ENCODE assay signal across 31 cellular contexts in genomic region chr20:50363027-50363426, GRCh38.
"Had no signal": no experiment of that assay in that cellular context is flagged by ENCODE, and none has a peak within 500 bp of the region (broad histone marks: within the 10 kb centered on the region; RNA-seq: fewer than 3 reads in every experiment).

No MANE protein-coding gene starts in this region.

- H3K27ac ChIP-seq: neural progenitor cell, ovary, parathyroid adenoma, psoas muscle, skin epidermis, spleen, suprapubic skin, testis, tibial artery, transverse colon, upper lobe of right lung, uterus had no signal

- H3K27me3 Mint-ChIP-seq: type B pancreatic cell had no signal

- H3K36me3 Mint-ChIP-seq: naive thymus-derived CD4-positive, alpha-beta T cell; neural progenitor cell; stimulated activated memory B cell treated with anti-CD40 and anti-IgM and Interleukin-4, amounts not matched to agents 10 μg/mL and 1 μg/mL and 100 μg/mL, for 72 hours; type B pancreatic cell had no signal

- H3K4me3 ChIP-seq: neural progenitor cell, ovary, psoas muscle, skin epidermis, smooth muscle cell, spleen, suprapubic skin, testis, tibial artery, transverse colon, upper lobe of right lung, uterus had no signal

- H3K27me3 ChIP-seq: neural progenitor cell, ovary, suprapubic skin, testis, tibial artery, transverse colon, upper lobe of right lung, uterus had no signal

- H3K4me1 ChIP-seq: neural progenitor cell, parathyroid adenoma, psoas muscle, uterus had no signal

- H2AFZ ChIP-seq: neural progenitor cell, parathyroid adenoma had no signal

- ATAC-seq: naive thymus-derived CD4-positive, alpha-beta T cell; psoas muscle; right cardiac atrium; sciatic nerve; stimulated activated memory B cell treated with anti-CD40 and anti-IgM and Interleukin-4, amounts not matched to agents 10 μg/mL and 1 μg/mL and 100 μg/mL, for 72 hours; stimulated activated naive CD8-positive, alpha-beta T cell treated with anti-CD3 and anti-CD28 coated beads, Interleukin-15, amount 100 ng/mL, for 72 hours; stimulated activated naive CD8-positive, alpha-beta T cell treated with anti-CD3 and anti-CD28 coated beads, Interleukin-15, Interleukin-2, amounts not matched to agents 100 U/mL and 50 U/mL, for 24 hours; upper lobe of right lung had no signal

- H3K4me3 Mint-ChIP-seq: naive thymus-derived CD4-positive, alpha-beta T cell; neural progenitor cell; stimulated activated memory B cell treated with anti-CD40 and anti-IgM and Interleukin-4, amounts not matched to agents 10 μg/mL and 1 μg/mL and 100 μg/mL, for 72 hours; stimulated activated naive CD8-positive, alpha-beta T cell treated with anti-CD3 and anti-CD28 coated beads, Interleukin-15, amount 100 ng/mL, for 72 hours; type B pancreatic cell had no signal

- H3K36me3 ChIP-seq: neural progenitor cell, ovary, spleen, suprapubic skin, tibial artery, transverse colon, upper lobe of right lung, uterus had no signal

- H3K27ac Mint-ChIP-seq: naive thymus-derived CD4-positive, alpha-beta T cell; nephron; neural progenitor cell; progenitor cell of endocrine pancreas; stimulated activated memory B cell treated with anti-CD40 and anti-IgM and Interleukin-4, amounts not matched to agents 10 μg/mL and 1 μg/mL and 100 μg/mL, for 72 hours; stimulated activated naive CD8-positive, alpha-beta T cell treated with anti-CD3 and anti-CD28 coated beads, Interleukin-15, amount 100 ng/mL, for 72 hours; type B pancreatic cell had no signal

- DNase-seq: naive thymus-derived CD4-positive, alpha-beta T cell; occipital lobe; ovary; posterior cingulate gyrus; psoas muscle; right cardiac atrium; spleen; stimulated activated CD4-positive, alpha-beta T cell treated with anti-CD3 and anti-CD28 coated beads, Interleukin-12 subunit alpha, Interleukin-12 subunit beta, amount 100 ng/mL, for 4 hours; stimulated activated CD4-positive, alpha-beta T cell treated with anti-CD3 and anti-CD28 coated beads, Interleukin-1b, Interleukin-23, amount 100 ng/mL, for 48 hours; stimulated activated CD4-positive, alpha-beta T cell treated with anti-CD3 and anti-CD28 coated beads, Interleukin-4, amount 100 ng/mL, for 1 hour; stimulated activated CD4-positive, alpha-beta T cell treated with anti-CD3 and anti-CD28 coated beads, Interleukin-4, amount 100 ng/mL, for 4 hours; stimulated activated CD8-positive, alpha-beta memory T cell treated with anti-CD3 and anti-CD28 coated beads, Interleukin-4, amount 100 ng/mL, for 48 hours; stimulated activated naive CD4-positive, alpha-beta T cell; stimulated activated naive CD8-positive, alpha-beta T cell treated with anti-CD3 and anti-CD28 coated beads, Interleukin-15, amount 100 ng/mL, for 72 hours; stimulated activated naive CD8-positive, alpha-beta T cell treated with anti-CD3 and anti-CD28 coated beads, Interleukin-15, Interleukin-2, amounts not matched to agents 100 U/mL and 50 U/mL, for 24 hours; substantia nigra; testis; tibial artery; transverse colon; upper lobe of right lung; uterus had no signal

- H3K9me3 Mint-ChIP-seq: neural progenitor cell; stimulated activated naive CD8-positive, alpha-beta T cell treated with anti-CD3 and anti-CD28 coated beads, Interleukin-15, amount 100 ng/mL, for 72 hours had no signal

- H3K79me2 ChIP-seq: parathyroid adenoma had no signal

- H3K9ac ChIP-seq: neural progenitor cell, parathyroid adenoma had no signal

- H3K9me3 ChIP-seq: ovary, psoas muscle, suprapubic skin, testis, tibial artery, transverse colon, upper lobe of right lung, uterus had no signal

- H3K4me1 Mint-ChIP-seq: nephron; stimulated activated memory B cell treated with anti-CD40 and anti-IgM and Interleukin-4, amounts not matched to agents 10 μg/mL and 1 μg/mL and 100 μg/mL, for 72 hours had no signal

- H3K4me2 ChIP-seq: neural progenitor cell, smooth muscle cell had no signal
